ENCODE assay signal across 8 cellular contexts in the genomic region with DNA sequence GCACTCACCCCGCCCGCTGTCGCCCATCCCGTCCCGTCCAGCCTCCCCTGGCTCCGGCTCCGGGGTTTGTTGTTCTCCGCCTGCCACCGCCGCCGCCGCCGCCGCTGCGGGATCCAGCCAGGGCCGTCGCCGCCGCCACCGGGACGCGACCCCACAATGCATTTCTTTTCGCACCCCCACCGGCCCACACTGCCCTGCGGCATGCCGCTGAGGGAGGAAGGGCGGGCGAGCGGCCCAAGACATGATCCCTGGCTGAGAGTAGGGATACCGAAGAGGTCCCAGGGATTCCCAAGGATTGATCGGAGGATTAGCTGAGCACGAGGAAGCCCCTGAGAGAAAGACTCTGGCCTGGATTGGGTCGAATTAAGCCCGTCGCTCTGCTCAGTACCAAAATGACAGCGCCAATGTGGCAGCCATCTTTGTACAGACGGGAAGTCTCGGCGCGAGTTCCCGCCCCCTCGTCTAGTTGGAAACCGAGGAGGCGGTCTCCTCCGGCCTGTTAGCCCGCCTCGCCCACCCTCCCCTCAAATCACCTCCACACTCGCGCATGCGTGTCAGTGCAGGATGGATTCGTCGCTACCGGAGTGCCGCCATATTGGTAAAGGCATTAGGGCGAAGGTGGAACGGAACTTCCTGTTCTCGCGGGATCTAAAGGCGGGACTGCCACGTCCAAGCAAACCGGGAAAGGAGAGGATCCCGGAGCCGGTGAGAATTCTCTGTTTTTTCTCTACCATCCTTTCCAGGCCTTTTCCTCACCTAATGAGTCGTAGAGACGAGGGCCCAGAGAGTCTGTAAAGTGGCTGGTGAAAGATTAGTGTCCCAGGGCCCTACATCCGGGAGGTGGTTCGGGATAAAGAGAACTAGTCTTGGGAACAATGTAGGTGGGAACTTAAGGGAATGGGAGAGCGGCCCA. TPM values are rescaled to one million over a fixed set of nuclear protein-coding genes. Genes with fewer than 3 reads are reported as not detected.
A peak's percentile ranks its signal among the peaks of the same experiment; 100 is the strongest.
DNase-seq lines count a peak whose midpoint lies in the region; TF ChIP-seq lines count a peak whose summit lies in the region.

A gene (minus strand): TSS at position 432 of the 913 bp plus-strand sequence. CDS start 189 bp downstream, at position 243.
A gene with protein sequence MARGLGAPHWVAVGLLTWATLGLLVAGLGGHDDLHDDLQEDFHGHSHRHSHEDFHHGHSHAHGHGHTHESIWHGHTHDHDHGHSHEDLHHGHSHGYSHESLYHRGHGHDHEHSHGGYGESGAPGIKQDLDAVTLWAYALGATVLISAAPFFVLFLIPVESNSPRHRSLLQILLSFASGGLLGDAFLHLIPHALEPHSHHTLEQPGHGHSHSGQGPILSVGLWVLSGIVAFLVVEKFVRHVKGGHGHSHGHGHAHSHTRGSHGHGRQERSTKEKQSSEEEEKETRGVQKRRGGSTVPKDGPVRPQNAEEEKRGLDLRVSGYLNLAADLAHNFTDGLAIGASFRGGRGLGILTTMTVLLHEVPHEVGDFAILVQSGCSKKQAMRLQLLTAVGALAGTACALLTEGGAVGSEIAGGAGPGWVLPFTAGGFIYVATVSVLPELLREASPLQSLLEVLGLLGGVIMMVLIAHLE (plus strand): TSS at position 634 of the 913 bp plus-strand sequence. CDS start 379 bp downstream, outside the sequence.

- H3K4me3 ChIP-seq in CD4-positive, alpha-beta memory T cell (ENCODE audit: low read length in 2 of 2): peak within 1 kb of the TSS; percentile 99
- peak within 1 kb of the TSS; percentile 90 for H3K4me3 ChIP-seq in effector memory CD4-positive, alpha-beta T cell (ENCODE audit: insufficient read depth, low read depth, low read length, poor library complexity, severe bottlenecking)

- POLR2A ChIA-PET in CD4-positive, alpha-beta memory T cell (lab: Charles Lee; ENCODE audit: partially characterized antibody): interaction anchor here (0.6 to 3.8 kb wide), 15 partner anchors 8 to 421 kb away, joined by 3 to 44 read pairs (median 4); a partner anchor contains a TSS

- peaks cover 31% of the 10 kb centered on the region for H3K36me3 ChIP-seq in CD4-positive, alpha-beta memory T cell (ENCODE audit: insufficient read depth, low read length)
- H3K36me3 ChIP-seq in effector memory CD4-positive, alpha-beta T cell (ENCODE audit: control insufficient read depth, insufficient read depth, low read length): peaks cover 36% of the 10 kb centered on the region

- no peaks in the 10 kb centered on the region for H3K27me3 Mint-ChIP-seq in CD4-positive, alpha-beta memory T cell

- no peaks in the 10 kb centered on the region for H3K9me3 ChIP-seq in CD4-positive, alpha-beta memory T cell (ENCODE audit: control insufficient read depth in 1 of 2, low read length in 2 of 2)
- H3K9me3 ChIP-seq in effector memory CD4-positive, alpha-beta T cell (ENCODE audit: control insufficient read depth, low read length): no peaks in the 10 kb centered on the region

- peaks cover 45 to 82% (median 64%) of the 10 kb centered on the region in 4 donors for H3K4me1 Mint-ChIP-seq in CD4-positive, alpha-beta memory T cell

- peaks cover 39 to 65% of the 10 kb centered on the region in 2 donors for H3K36me3 Mint-ChIP-seq in CD4-positive, alpha-beta memory T cell

- CTCF ChIA-PET in CD4-positive, alpha-beta memory T cell (lab: Charles Lee; ENCODE audit: partially characterized antibody): interaction anchor here (1.4 to 4.6 kb wide), 3 partner anchors 8 to 49 kb away, joined by 4 to 55 read pairs (median 25); a partner anchor contains a TSS

- peaks cover 62% of the 10 kb centered on the region for H3K4me1 ChIP-seq in CD4-positive, alpha-beta memory T cell (ENCODE audit: insufficient read depth, low read length)
- H3K4me1 ChIP-seq in effector memory CD4-positive, alpha-beta T cell (ENCODE audit: control insufficient read depth, insufficient read depth, low read length, poor library complexity, severe bottlenecking): peaks cover 31% of the 10 kb centered on the region

- peak within 1 kb of the TSS; percentile 96 to 99 (median 98) for H3K27ac Mint-ChIP-seq in CD4-positive, alpha-beta memory T cell

- H3K27ac ChIP-seq in CD4-positive, alpha-beta memory T cell (ENCODE audit: low read depth, low read length): peak within 1 kb of the TSS; percentile 88
- peak within 1 kb of the TSS; percentile 97 for H3K27ac ChIP-seq in effector memory CD4-positive, alpha-beta T cell (ENCODE audit: insufficient read depth, low read length, poor library complexity, severe bottlenecking)

- DNase-seq in CD4-positive, alpha-beta memory T cell: peak; percentile 95 to 99 (median 98)
- DNase-seq in GM20000 (ENCODE audit: low spot score) (peak; percentile 99), HUDEP-2 (lab: John Stamatoyannopoulos, UW; ENCODE audit: unreplicated experiment in 76 of 76) (peak in 75 of 76 experiments; percentile 80 to 100 (median 99)), NOMO-1 treated with dmso at 0.1 percent for 144 hours (lab: John Stamatoyannopoulos, UW; ENCODE audit: unreplicated experiment) (peak; percentile 93), lung microvascular endothelial cell (ENCODE audit: low read depth in 2 of 2) (peak; percentile 99 to 100)
- peak; percentile 99 to 100 for DNase-seq in activated CD8-positive, alpha-beta memory T cell treated with anti-CD3 and anti-CD28 coated beads for 4 hours (ENCODE audit: low read depth in 2 of 2)
- peak; percentile 98 to 100 (median 99) for DNase-seq in effector memory CD4-positive, alpha-beta T cell
- DNase-seq in stimulated activated CD4-positive, alpha-beta T cell treated with anti-CD3 and anti-CD28 coated beads, TNF-alpha, amount 100 ng/mL, for 4 hours (ENCODE audit: low read depth in 3 of 3): peak; percentile 92 to 99 (median 97)

- H3K9me3 Mint-ChIP-seq in CD4-positive, alpha-beta memory T cell: peaks cover 0 to 2% (median 0%) of the 10 kb centered on the region in 8 donors

- H3K4me3 Mint-ChIP-seq in CD4-positive, alpha-beta memory T cell: peak within 1 kb of the TSS; percentile 98 to 100 (median 99)

- TF ChIP-seq CTCF in GM20000 (IDR thresholded peaks at IDR 0.05; ENCODE audit: extremely low read depth, missing control alignments): no peak

- intact Hi-C loops in CD4-positive, alpha-beta memory T cell (cut with micrococcal nuclease): loop anchor here (1.0 to 10.0 kb wide), 15 partner anchors 8 to 1536 kb away; a partner anchor contains a TSS

- H3K27me3 ChIP-seq in CD4-positive, alpha-beta memory T cell (ENCODE audit: insufficient read depth, low read length): no peaks in the 10 kb centered on the region
- H3K27me3 ChIP-seq in effector memory CD4-positive, alpha-beta T cell (replicated peaks; ENCODE audit: control insufficient read depth, insufficient read depth, low read length, poor library complexity, severe bottlenecking): no peaks in the 10 kb centered on the region

RNA-seq across cellular contexts. Expression of the first gene that starts in this region (rescaled TPM):
- 10 to 100 TPM; 89.2 to 94.3 TPM for total RNA-seq in CD4-positive, alpha-beta memory T cell
- polyA plus RNA-seq in CD4-positive, alpha-beta memory T cell: 10 to 100 TPM in 1 of 2 donors, 1 to 10 TPM in 1; 5.6 to 11.5 TPM
- 15.5 and 18.3 TPM in 2 replicates for total RNA-seq in lung microvascular endothelial cell

RNA-seq across cellular contexts. Expression of the second gene that starts in this region (rescaled TPM):
- total RNA-seq in CD4-positive, alpha-beta memory T cell: 10 to 100 TPM; 40.8 to 40.9 TPM
- polyA plus RNA-seq in CD4-positive, alpha-beta memory T cell: 10 to 100 TPM; 22.9 to 23.1 TPM
- 79.8 and 95.2 TPM in 2 replicates for total RNA-seq in lung microvascular endothelial cell

Comparison
In these comparisons a context has a peak if more than half of its experiments do, and no peak if none do; other contexts are left out.
1. Peak in every context shown above with its lines: DNase-seq, H3K4me3 ChIP-seq and H3K27ac ChIP-seq.